Comparison of ENCODE assay signal across 20 cellular contexts in the genomic region with DNA sequence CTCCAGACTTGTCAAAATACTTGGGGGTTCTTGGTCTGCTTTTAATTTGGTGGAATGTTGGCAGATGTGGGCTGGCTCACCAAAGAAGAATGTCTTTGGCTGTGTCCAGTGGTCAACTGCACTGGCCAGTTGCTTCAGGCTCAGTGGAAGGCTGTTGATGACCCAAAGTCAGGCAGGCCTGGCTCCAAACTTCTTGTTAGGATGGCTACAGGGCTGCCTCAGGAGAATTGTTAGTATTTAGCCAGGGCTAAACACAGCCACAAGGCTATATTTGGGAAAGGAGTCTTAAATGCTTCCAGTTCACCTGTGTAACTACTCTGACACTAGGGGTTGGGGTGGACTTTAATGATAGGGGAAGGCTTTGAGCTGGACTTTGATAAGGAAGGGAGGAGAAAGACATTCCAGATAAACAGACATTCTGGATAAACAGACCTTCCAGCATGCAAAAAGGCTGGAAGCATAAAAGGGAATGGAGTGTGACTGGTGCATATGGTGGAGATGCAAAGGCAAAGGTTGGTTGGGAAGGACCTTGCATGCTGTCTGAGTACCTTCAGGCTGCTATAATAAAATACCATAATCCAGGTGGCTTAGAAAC.
DNase-seq lines count a peak whose midpoint lies in the region; ATAC-seq and TF ChIP-seq lines count a peak whose summit lies in the region.
"Had no signal": no experiment of that assay in that cellular context is flagged by ENCODE, and none has a peak within 500 bp of the region (broad histone marks: within the 10 kb centered on the region; RNA-seq: fewer than 3 reads in every experiment).

No MANE protein-coding gene starts in this region.

- H3K4me1 ChIP-seq in GM23338 (ENCODE audit: insufficient read depth) (peaks cover 49% of the 10 kb centered on the region), smooth muscle cell (ENCODE audit: low read depth) (no peaks in the 10 kb centered on the region)
- peaks cover 0 to 17% of the 10 kb centered on the region in 2 donors for H3K4me1 ChIP-seq in naive thymus-derived CD4-positive, alpha-beta T cell (ENCODE audit: control insufficient read depth in 2 of 2, insufficient read depth in 2 of 2, low read length in 2 of 2)

- TF ChIP-seq CTCF in BJ (IDR thresholded peaks at IDR 0.05; ENCODE audit: insufficient read depth, low read depth, low read length) (no peak), GM23338 (conservative IDR thresholded peaks at IDR 0.05; ENCODE audit: low read depth in 2 of 2) (no peak), fibroblast of pulmonary artery (IDR thresholded peaks at IDR 0.05; ENCODE audit: low read length, missing control alignments) (no peak), smooth muscle cell (IDR thresholded peaks at IDR 0.05; ENCODE audit: borderline replicate concordance, insufficient read depth, poor library complexity, severe bottlenecking) (no peak)

- no peak overlapping the region for H2AFZ ChIP-seq in GM23338
- no peak overlapping the region for H2AFZ ChIP-seq in smooth muscle cell (ENCODE audit: low read depth)

- POLR2A ChIA-PET in BJ (lab: Charles Lee) = no interaction called here
- POLR2A ChIA-PET in naive thymus-derived CD4-positive, alpha-beta T cell (lab: Charles Lee) = no interaction called here

- ATAC-seq in GM23338 = no peak
- ATAC-seq in naive thymus-derived CD4-positive, alpha-beta T cell = no peak

- no peak overlapping the region for H3K9ac ChIP-seq in smooth muscle cell (ENCODE audit: low read depth)

- H3K36me3 ChIP-seq in BJ (ENCODE audit: control insufficient read depth, insufficient read depth, low read length) (no peaks in the 10 kb centered on the region), GM23338 (ENCODE audit: insufficient read depth) (no peaks in the 10 kb centered on the region), smooth muscle cell (ENCODE audit: low read depth) (no peaks in the 10 kb centered on the region)
- no peaks in the 10 kb centered on the region for H3K36me3 ChIP-seq in naive thymus-derived CD4-positive, alpha-beta T cell (ENCODE audit: control insufficient read depth in 2 of 3, insufficient read depth in 3 of 3, low read length in 3 of 3)
- H3K36me3 ChIP-seq: esophagus muscularis mucosa, SJCRH30, stomach, vagina had no signal

- peaks cover 19% of the 10 kb centered on the region for H4K20me1 ChIP-seq in GM23338 (replicated peaks; ENCODE audit: insufficient read depth)
- no peaks in the 10 kb centered on the region for H4K20me1 ChIP-seq in smooth muscle cell (ENCODE audit: low read depth)

- H3K9me3 ChIP-seq in naive thymus-derived CD4-positive, alpha-beta T cell (ENCODE audit: control insufficient read depth in 2 of 3, low read length in 3 of 3) = no peaks in the 10 kb centered on the region
- no peaks in the 10 kb centered on the region for H3K9me3 ChIP-seq in smooth muscle cell (replicated peaks; ENCODE audit: low read depth)
- H3K9me3 ChIP-seq: esophagus muscularis mucosa, SJCRH30, stomach, vagina had no signal

- peaks cover 13% of the 10 kb centered on the region for H3K27me3 Mint-ChIP-seq in GM23338 (ENCODE audit: insufficient read depth, low read depth, poor library complexity)
- no peaks in the 10 kb centered on the region for H3K27me3 Mint-ChIP-seq in naive thymus-derived CD4-positive, alpha-beta T cell
- H3K27me3 Mint-ChIP-seq: IgD-negative memory B cell had no signal

- no peaks in the 10 kb centered on the region for H3K9me3 Mint-ChIP-seq in GM23338
- peaks cover 0 to 4% (median 0%) of the 10 kb centered on the region in 11 donors for H3K9me3 Mint-ChIP-seq in naive thymus-derived CD4-positive, alpha-beta T cell
- H3K9me3 Mint-ChIP-seq: H9, IgD-negative memory B cell had no signal

- H3K27ac ChIP-seq in GM23338 (ENCODE audit: low read depth) (no peak overlapping the region), smooth muscle cell (ENCODE audit: low read depth) (no peak overlapping the region)
- H3K27ac ChIP-seq in naive thymus-derived CD4-positive, alpha-beta T cell (ENCODE audit: low read depth, low read length) = peak overlapping the region; percentile 4
- H3K27ac ChIP-seq: C4-2B, dorsolateral prefrontal cortex, esophagus muscularis mucosa, SJCRH30, stomach, vagina had no signal

- CTCF ChIA-PET in BJ (lab: Yijun Ruan, JAX) = no interaction called here
- CTCF ChIA-PET in naive thymus-derived CD4-positive, alpha-beta T cell (lab: Charles Lee) = no interaction called here

- H3K4me3 ChIP-seq in BJ (ENCODE audit: low read depth, low read length) (no peak overlapping the region), GM23338 (no peak overlapping the region), fibroblast of pulmonary artery (replicated peaks; ENCODE audit: low read depth, low read length) (no peak overlapping the region), smooth muscle cell (no peak overlapping the region)
- H3K4me3 ChIP-seq in naive thymus-derived CD4-positive, alpha-beta T cell (ENCODE audit: low read length) = no peak overlapping the region
- H3K4me3 ChIP-seq: dorsolateral prefrontal cortex, esophagus muscularis mucosa, SJCRH30, stomach, vagina had no signal

- no peaks in the 10 kb centered on the region for H3K36me3 Mint-ChIP-seq in GM23338 (ENCODE audit: low read depth)
- peaks cover 0 to 12% (median 7%) of the 10 kb centered on the region in 5 donors for H3K36me3 Mint-ChIP-seq in naive thymus-derived CD4-positive, alpha-beta T cell

- no peaks in the 10 kb centered on the region for H3K27me3 ChIP-seq in BJ (ENCODE audit: control insufficient read depth, insufficient read depth, low read length)
- no peaks in the 10 kb centered on the region for H3K27me3 ChIP-seq in GM23338 (ENCODE audit: insufficient read depth)
- no peaks in the 10 kb centered on the region for H3K27me3 ChIP-seq in naive thymus-derived CD4-positive, alpha-beta T cell (ENCODE audit: control insufficient read depth in 2 of 2, insufficient read depth in 2 of 2, low read length in 2 of 2)
- no peaks in the 10 kb centered on the region for H3K27me3 ChIP-seq in smooth muscle cell (ENCODE audit: low read depth)
- H3K27me3 ChIP-seq: dorsolateral prefrontal cortex, esophagus muscularis mucosa, SJCRH30, stomach, vagina had no signal

- H3F3A ChIP-seq in GM23338 (replicated peaks; ENCODE audit: low read depth) (peaks cover 4% of the 10 kb centered on the region; the same call in 1 of the 2 replicates), smooth muscle cell (ENCODE audit: low read depth) (no peaks in the 10 kb centered on the region)

- intact Hi-C loops in naive thymus-derived CD4-positive, alpha-beta T cell (cut with micrococcal nuclease) = loop anchor here in 1 of 2 donors (2.0 to 5.0 kb wide), 2 partner anchors 13 to 62 kb away; no protein-coding TSS in a partner anchor

- no peak overlapping the region for H3K27ac Mint-ChIP-seq in GM23338
- peak overlapping the region in 5 of 9 donors; percentile 4 to 77 (median 30) for H3K27ac Mint-ChIP-seq in naive thymus-derived CD4-positive, alpha-beta T cell
- H3K27ac Mint-ChIP-seq: H9 had no signal

- DNase-seq in BJ (ENCODE audit: low read depth) (peak; percentile 48), GM23338 (ENCODE audit: low spot score) (no peak), fibroblast of pulmonary artery (ENCODE audit: low read depth) (peak; percentile 28), H4 (ENCODE audit: low spot score) (no peak), cortex of kidney (lab: John Stamatoyannopoulos, UW) (no peak), smooth muscle cell (lab: John Stamatoyannopoulos, UW; ENCODE audit: unreplicated experiment) (no peak), GM19240 (ENCODE audit: insufficient read length, low spot score) (no peak)
- DNase-seq in naive thymus-derived CD4-positive, alpha-beta T cell = no peak
- DNase-seq: DMS79 treated with DMSO at 0.1 percent for 48 hours, dorsolateral prefrontal cortex, H9, NCI-H1105 treated with DMSO at 0.1 percent for 48 hours, NCI-H226, occipital lobe, stomach had no signal

- H3K4me3 Mint-ChIP-seq in GM23338 = no peak overlapping the region
- no peak overlapping the region for H3K4me3 Mint-ChIP-seq in naive thymus-derived CD4-positive, alpha-beta T cell
- H3K4me3 Mint-ChIP-seq: H9, IgD-negative memory B cell had no signal

- 0 out of 2 replicates have a peak, but pooled peaks cover 2% of the 10 kb centered on the region for H3K9me2 ChIP-seq in GM23338 (ENCODE audit: insufficient read depth)

- H3K4me1 Mint-ChIP-seq in GM23338 = peaks cover 61% of the 10 kb centered on the region
- H3K4me1 Mint-ChIP-seq in naive thymus-derived CD4-positive, alpha-beta T cell = peaks cover 22 to 59% (median 46%) of the 10 kb centered on the region in 7 donors

- no peak overlapping the region for H3K4me2 ChIP-seq in GM23338
- H3K4me2 ChIP-seq in smooth muscle cell = no peak overlapping the region

- H3K79me2 ChIP-seq in GM23338 (replicated peaks; ENCODE audit: insufficient read depth) (peaks cover 24% of the 10 kb centered on the region), smooth muscle cell (ENCODE audit: low read depth) (no peaks in the 10 kb centered on the region)

TF ChIP-seq in GM23338, 12 proteins besides CTCF, POLR2A, EP300 and RAD21:
- TF ChIP-seq POLR2AphosphoS5 (IDR thresholded peaks at IDR 0.05; ENCODE audit: low read depth) = 0 out of 2 replicates have a peak, but pooled peaks have one; percentile 23
- TF ChIP-seq, protein P1, sequence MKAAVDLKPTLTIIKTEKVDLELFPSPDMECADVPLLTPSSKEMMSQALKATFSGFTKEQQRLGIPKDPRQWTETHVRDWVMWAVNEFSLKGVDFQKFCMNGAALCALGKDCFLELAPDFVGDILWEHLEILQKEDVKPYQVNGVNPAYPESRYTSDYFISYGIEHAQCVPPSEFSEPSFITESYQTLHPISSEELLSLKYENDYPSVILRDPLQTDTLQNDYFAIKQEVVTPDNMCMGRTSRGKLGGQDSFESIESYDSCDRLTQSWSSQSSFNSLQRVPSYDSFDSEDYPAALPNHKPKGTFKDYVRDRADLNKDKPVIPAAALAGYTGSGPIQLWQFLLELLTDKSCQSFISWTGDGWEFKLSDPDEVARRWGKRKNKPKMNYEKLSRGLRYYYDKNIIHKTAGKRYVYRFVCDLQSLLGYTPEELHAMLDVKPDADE (IDR thresholded peaks at IDR 0.05) = no peak

Comparison
In these comparisons a context has a peak if more than half of its experiments do, and no peak if none do; other contexts are left out.
1. DNase-seq: peak in BJ (single experiment) and fibroblast of pulmonary artery (single experiment); none in GM23338 (single experiment), naive thymus-derived CD4-positive, alpha-beta T cell (0 of 9), H4 (single experiment), cortex of kidney (single experiment), smooth muscle cell (single experiment) and GM19240 (single experiment).